ENCODE assay signal across 29 cellular contexts in the genomic region with DNA sequence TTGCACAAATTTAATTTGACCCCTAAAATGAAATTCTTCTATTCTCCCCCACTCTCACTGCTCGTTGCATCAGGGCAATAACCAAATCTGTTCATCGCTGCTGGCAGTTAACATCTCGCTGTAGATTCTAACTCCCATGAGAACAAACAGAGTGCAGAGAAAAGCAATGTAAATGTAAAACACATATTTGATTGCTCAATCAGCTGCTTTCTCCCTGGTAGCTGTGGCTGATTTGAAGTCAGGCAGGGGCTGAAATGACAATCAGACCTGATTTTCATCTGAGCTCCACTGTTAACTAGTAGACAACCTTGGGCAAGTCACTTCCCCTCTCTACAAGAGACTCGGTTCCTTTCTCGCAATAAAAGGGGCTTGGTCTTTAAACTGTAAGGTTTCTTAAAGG.
"Had no signal": no experiment of that assay in that cellular context is flagged by ENCODE, and none has a peak within 500 bp of the region (broad histone marks: within the 10 kb centered on the region; RNA-seq: fewer than 3 reads in every experiment).

No MANE protein-coding gene starts in this region.

- ATAC-seq: activated naive CD4-positive, alpha-beta T cell treated with anti-CD3 and anti-CD28 coated beads, Interleukin-2, amount 50 U/mL, for 72 hours; activated T-cell treated with anti-CD3 and anti-CD28 coated beads, Interleukin-2, amount 50 U/mL, for 72 hours; effector memory CD8-positive, alpha-beta T cell; foreskin keratinocyte; gastroesophageal sphincter had no signal

- H3K4me3 ChIP-seq: esophagus muscularis mucosa, gastroesophageal sphincter had no signal

- H3K36me3 ChIP-seq: esophagus muscularis mucosa, gastroesophageal sphincter had no signal

- DNase-seq: activated CD4-positive, alpha-beta memory T cell treated with anti-CD3 and anti-CD28 coated beads, Interleukin-2, amount 10 ng/mL, durations not matched to agents 7 days and 5 days; activated CD4-positive, alpha-beta T cell treated with anti-CD3 and anti-CD28 coated beads for 1 hour; activated CD4-positive, alpha-beta T cell treated with anti-CD3 and anti-CD28 coated beads for 4 hours; activated CD4-positive, alpha-beta T cell treated with anti-CD3 and anti-CD28 coated beads, Interleukin-2, amount 10 ng/mL, durations not matched to agents 7 days and 5 days; activated CD4-positive, alpha-beta T cell treated with anti-CD3 and anti-CD28 coated beads, Interleukin-2, amount 50 U/mL, for 4 hours; activated CD8-positive, alpha-beta memory T cell treated with anti-CD3 and anti-CD28 coated beads, Interleukin-2, amount 50 U/mL, for 48 hours; activated gamma-delta T cell; activated naive CD4-positive, alpha-beta T cell; activated naive CD4-positive, alpha-beta T cell treated with anti-CD3 and anti-CD28 coated beads, Interleukin-2, amount 10 ng/mL, durations not matched to agents 7 days and 5 days; activated naive CD8-positive, alpha-beta T cell treated with anti-CD3 and anti-CD28 coated beads, Interleukin-2, amount 10 ng/mL, durations not matched to agents 7 days and 5 days; activated T-cell treated with anti-CD3 and anti-CD28 coated beads for 4 hours; activated T-cell treated with anti-CD3 and anti-CD28 coated beads, Interleukin-2, amount 50 U/mL, for 24 hours; activated T-cell treated with anti-CD3 and anti-CD28 coated beads, Interleukin-2, amount 50 U/mL, for 72 hours; amniotic stem cell; anterior cingulate cortex; caudate nucleus; cortex of kidney; dermis blood vessel endothelial cell; effector CD4-positive, alpha-beta T cell; effector memory CD8-positive, alpha-beta T cell; erythroblast; foreskin keratinocyte; head of caudate nucleus; T-helper 2 cell had no signal

- H3K27ac ChIP-seq: esophagus muscularis mucosa, foreskin keratinocyte, gastroesophageal sphincter had no signal

- H3K4me1 ChIP-seq: esophagus muscularis mucosa, foreskin keratinocyte, gastroesophageal sphincter had no signal

- H3K9me3 ChIP-seq: esophagus muscularis mucosa had no signal

- H3K27me3 ChIP-seq: esophagus muscularis mucosa, gastroesophageal sphincter had no signal

- FAIRE-seq: astrocyte, colon had no signal
